1 cellular context compared by ENCODE assay signal in the genomic region with DNA sequence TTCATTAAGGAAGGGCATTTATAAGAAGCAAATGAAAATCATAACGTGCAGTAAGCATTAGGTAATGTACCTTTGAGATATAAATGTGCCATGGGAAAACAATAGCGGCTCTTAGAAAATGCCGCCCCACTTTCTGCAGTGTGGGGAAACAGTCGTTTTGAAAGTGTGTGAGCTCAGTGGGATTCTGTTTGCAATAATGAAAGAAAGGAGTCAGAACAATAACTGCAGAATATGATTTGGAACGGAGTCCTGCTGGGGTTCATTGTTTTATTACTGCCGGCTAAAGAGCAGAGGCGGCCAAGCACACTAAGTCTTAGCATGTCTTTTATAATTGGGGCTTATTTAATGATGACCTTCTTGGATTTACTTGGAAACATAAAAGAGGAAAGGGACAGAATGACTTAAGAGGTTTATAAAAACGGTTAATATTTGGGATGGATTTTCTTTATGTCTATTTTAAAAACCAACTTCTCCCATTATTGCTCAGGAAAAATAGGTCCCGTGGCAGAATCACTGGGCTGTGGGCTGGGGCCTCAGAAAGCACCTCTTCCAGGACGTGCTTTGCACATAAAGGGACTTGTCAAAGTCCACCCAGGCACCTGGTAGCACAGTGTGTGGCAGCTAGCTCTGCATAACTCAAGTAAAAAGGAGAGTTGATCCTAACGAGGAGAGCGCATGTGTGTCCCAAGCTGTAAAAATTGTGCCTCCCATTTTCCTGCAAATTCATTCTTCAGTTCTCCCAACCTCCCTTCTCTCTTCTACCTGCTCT.
TF ChIP-seq lines count a peak whose summit lies in the region.

No MANE protein-coding gene starts in this region.

TF ChIP-seq in GM23338, 12 proteins besides CTCF, POLR2A, EP300 and RAD21 (continued from another document):
- TF ChIP-seq ZNF114 (CRISPR knock-in tag; IDR thresholded peaks at IDR 0.05) (no peak), POLR2AphosphoS5 (IDR thresholded peaks at IDR 0.05; ENCODE audit: low read depth) (no peak), STAT1 (IDR thresholded peaks at IDR 0.05; ENCODE audit: unreplicated experiment) (no peak), CREB1 (CRISPR knock-in tag; IDR thresholded peaks at IDR 0.05; ENCODE audit: low read depth) (no peak), JUNB (IDR thresholded peaks at IDR 0.05; ENCODE audit: unreplicated experiment) (no peak)
